Comparison of ENCODE assay signal across 7 cellular contexts in the genomic region with DNA sequence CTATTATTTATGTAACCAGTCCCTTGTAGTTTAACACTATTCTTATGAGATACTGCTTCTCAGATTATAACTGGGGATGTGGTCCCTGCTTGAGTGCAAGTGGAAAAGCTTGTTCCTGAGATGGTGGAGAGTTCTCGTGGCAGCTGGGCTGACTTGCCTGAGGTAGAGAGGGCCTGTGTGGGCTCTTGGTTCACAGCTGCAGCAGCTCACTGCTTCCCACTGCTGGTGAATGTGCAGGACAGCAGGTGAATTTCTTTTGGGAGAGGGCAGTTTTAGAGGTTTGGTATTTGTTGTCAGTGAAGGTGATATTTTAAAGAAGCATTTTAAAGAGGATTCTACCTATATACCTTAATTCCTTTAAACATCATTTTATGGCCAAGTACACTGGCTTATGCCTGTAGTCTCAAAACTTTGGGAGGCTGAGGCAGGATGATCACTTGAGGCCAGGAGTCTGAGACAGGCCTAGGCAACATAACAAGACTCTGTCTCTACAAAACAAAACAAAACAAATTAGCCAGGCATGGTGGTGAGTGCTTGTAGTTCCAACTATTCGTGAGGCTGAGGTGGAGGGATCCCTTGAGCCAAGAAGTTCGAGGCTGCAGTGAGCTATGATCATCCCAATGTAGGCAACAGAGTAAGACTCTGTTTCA.
A peak's percentile ranks its signal among the peaks of the same experiment; 100 is the strongest.
DNase-seq lines count a peak whose midpoint lies in the region; ATAC-seq, FAIRE-seq and TF ChIP-seq lines count a peak whose summit lies in the region.

No MANE protein-coding gene starts in this region.

- WGBS in right cardiac atrium, result 23% methylated on average over 3 of the region's 3 CpGs

- peak; percentile 42 for DNase-seq in GM12891 (ENCODE audit: insufficient read length, low spot score)
- DNase-seq in NCI-H1092 treated with DMSO at 0.1 percent for 48 hours (lab: John Stamatoyannopoulos, UW), result peak; percentile 63
- peak; percentile 75 for DNase-seq in SW480 (ENCODE audit: low spot score)
- DNase-seq in amniotic epithelial cell (ENCODE audit: low read depth), result peak; percentile 66
- peak; percentile 44 to 77 (median 66) for DNase-seq in right cardiac atrium
- DNase-seq in gastrocnemius medialis, result peak; percentile 19 to 49

- intact Hi-C loops in right cardiac atrium (cut with DNase I) (loop anchor here (5.0 to 10.0 kb wide), 2 partner anchors 166 to 168 kb away; a partner anchor contains a TSS), gastrocnemius medialis (cut with DNase I; ENCODE audit: low total_unique reads) (loop anchor here (1.0 kb wide), 2 partner anchors 150 to 168 kb away; no protein-coding TSS in a partner anchor)

- peak; percentile 71 to 94 (median 84) for TF ChIP-seq CTCF in gastrocnemius medialis (IDR thresholded peaks at IDR 0.05 in 4 of 5, conservative IDR thresholded peaks at IDR 0.05 in 1 of 5)

- no peaks in the 10 kb centered on the region for H3K9me3 ChIP-seq in right cardiac atrium (ENCODE audit: control insufficient read depth, low read length)
- no peaks in the 10 kb centered on the region for H3K9me3 ChIP-seq in gastrocnemius medialis

- TF ChIP-seq POLR2A in GM12891 (IDR thresholded peaks at IDR 0.05; ENCODE audit: low read depth, low read length), result no peak
- no peak for TF ChIP-seq POLR2A in gastrocnemius medialis (IDR thresholded peaks at IDR 0.05)

- peak; percentile 87 for ATAC-seq in HG02678 (IDR thresholded peaks at IDR 0.05; ENCODE audit: unreplicated experiment)
- ATAC-seq in right cardiac atrium, result peak; percentile 83 to 88
- ATAC-seq in gastrocnemius medialis, result peak; percentile 63 to 93

- in situ Hi-C loops in gastrocnemius medialis (cut with MboI; ENCODE audit: low sequenced_read_pairs in 4 of 4), result loop anchor here (5.0 to 10.0 kb wide), 4 partner anchors 146 to 166 kb away; no protein-coding TSS in a partner anchor

- H3K4me3 ChIP-seq in right cardiac atrium (ENCODE audit: low read length) (no peak overlapping the region), gastrocnemius medialis (no peak overlapping the region)

- no peaks in the 10 kb centered on the region for H3K36me3 ChIP-seq in gastrocnemius medialis

- H3K4me1 ChIP-seq in right cardiac atrium (ENCODE audit: control insufficient read depth, insufficient read depth, low read length), result no peaks in the 10 kb centered on the region
- no peaks in the 10 kb centered on the region for H3K4me1 ChIP-seq in gastrocnemius medialis

- H3K27me3 ChIP-seq in right cardiac atrium (ENCODE audit: control insufficient read depth, insufficient read depth) (no peaks in the 10 kb centered on the region), gastrocnemius medialis (no peaks in the 10 kb centered on the region)

- H3K27ac ChIP-seq in right cardiac atrium (ENCODE audit: low read length), result no peak overlapping the region
- no peak overlapping the region for H3K27ac ChIP-seq in gastrocnemius medialis

- FAIRE-seq in GM12891 (lab: Jason Lieb, UNC), result peak; percentile 94

TF ChIP-seq in GM12891, 5 proteins besides CTCF, POLR2A, EP300 and RAD21:
- TF ChIP-seq POLR2AphosphoS5 (IDR thresholded peaks at IDR 0.05; ENCODE audit: low read depth, low read length), result no peak
- TF ChIP-seq POU2F2 (IDR thresholded peaks at IDR 0.05; ENCODE audit: low read depth, low read length), result no peak
- TF ChIP-seq SPI1 (IDR thresholded peaks at IDR 0.05; ENCODE audit: low read depth, low read length), result no peak
- TF ChIP-seq PAX5 (IDR thresholded peaks at IDR 0.05; ENCODE audit: insufficient read depth, low read length, severe bottlenecking), result no peak
- no peak for TF ChIP-seq TAF1 (IDR thresholded peaks at IDR 0.05; ENCODE audit: low read depth, low read length)
